20 cellular contexts compared by ENCODE assay signal in genomic region chr4:75599647-75600046, GRCh38. TPM values are rescaled to one million over a fixed set of nuclear protein-coding genes. Genes with fewer than 3 reads are reported as not detected.
DNase-seq lines count a peak whose midpoint lies in the region; ATAC-seq, FAIRE-seq and TF ChIP-seq lines count a peak whose summit lies in the region.
"Had no signal": no experiment of that assay in that cellular context is flagged by ENCODE, and none has a peak within 500 bp of the region (broad histone marks: within the 10 kb centered on the region; RNA-seq: fewer than 3 reads in every experiment).

No MANE protein-coding gene starts in this region.

- H3K4me3 ChIP-seq in KMS-11 (IDR thresholded peaks at IDR 0.05; ENCODE audit: insufficient read depth, low read depth, low read length) = peak overlapping the region; percentile 82
- H3K4me3 ChIP-seq in SK-N-MC = no peak overlapping the region
- H3K4me3 ChIP-seq: BLaER1 treated with 17β-estradiol and CSF1 and Interleukin-3, amounts not matched to agents 10 nM and 100 nM; GM12878 had no signal

- no peaks in the 10 kb centered on the region for H3K9me3 ChIP-seq in SK-N-MC (ENCODE audit: low read depth, low read length)
- H3K9me3 ChIP-seq: BLaER1 treated with 17β-estradiol and CSF1 and Interleukin-3, amounts not matched to agents 10 nM and 100 nM had no signal

- no peak for TF ChIP-seq CTCF in KMS-11 (conservative IDR thresholded peaks at IDR 0.05; ENCODE audit: low read depth, low read length)

- peak overlapping the region; percentile 79 for H3K4me2 ChIP-seq in KMS-11
- H3K4me2 ChIP-seq: BLaER1 treated with 17β-estradiol and CSF1 and Interleukin-3, amounts not matched to agents 10 nM and 100 nM had no signal

- FAIRE-seq in urothelium cell line (lab: Jason Lieb, UNC) (peak; percentile 42), HTR-8/SVneo (lab: Jason Lieb, UNC) (no peak)
- FAIRE-seq: GM12878 had no signal

- peak; percentile 63 for ATAC-seq in Right ventricle myocardium inferior
- ATAC-seq: CD8-positive, alpha-beta T cell; GM12878 had no signal

- no peaks in the 10 kb centered on the region for H4K20me1 ChIP-seq in KMS-11 (ENCODE audit: insufficient read depth)
- H4K20me1 ChIP-seq: BLaER1 treated with 17β-estradiol and CSF1 and Interleukin-3, amounts not matched to agents 10 nM and 100 nM had no signal

- peak overlapping the region; percentile 65 for H2AFZ ChIP-seq in KMS-11 (ENCODE audit: low read depth)

- H3K4me1 ChIP-seq in KMS-11 (ENCODE audit: low read depth, poor library complexity, severe bottlenecking) = peaks cover 70% of the 10 kb centered on the region

- intact Hi-C loops in Right ventricle myocardium inferior (cut with DNase I) = no loop called here
- intact Hi-C loops in cardiac septum (cut with DNase I) = no loop called here

- no peaks in the 10 kb centered on the region for H3K27me3 ChIP-seq in KMS-11 (ENCODE audit: insufficient read depth, low read depth)
- H3K27me3 ChIP-seq: BLaER1 treated with 17β-estradiol and CSF1 and Interleukin-3, amounts not matched to agents 10 nM and 100 nM had no signal

- peak overlapping the region; percentile 37; the same call in 1 of the 2 replicates for H3K9ac ChIP-seq in KMS-11
- H3K9ac ChIP-seq in SK-N-MC (ENCODE audit: insufficient read length) = no peak overlapping the region
- H3K9ac ChIP-seq: BLaER1 treated with 17β-estradiol and CSF1 and Interleukin-3, amounts not matched to agents 10 nM and 100 nM had no signal

- H3K27ac ChIP-seq in KMS-11 = peak overlapping the region; percentile 87
- peak overlapping the region; percentile 38; the same call in 1 of the 2 replicates for H3K27ac ChIP-seq in SK-N-MC
- H3K27ac ChIP-seq: BLaER1 treated with 17β-estradiol and CSF1 and Interleukin-3, amounts not matched to agents 10 nM and 100 nM had no signal

- no peaks in the 10 kb centered on the region for H3K79me2 ChIP-seq in KMS-11 (ENCODE audit: insufficient read depth, low read depth)

- no peak for DNase-seq in Right ventricle myocardium inferior (ENCODE audit: missing footprints)
- no peak for DNase-seq in cardiac septum (ENCODE audit: low spot score)
- DNase-seq in SK-N-MC (ENCODE audit: low read depth, low spot score) = no peak
- DNase-seq in urothelium cell line (ENCODE audit: low spot score) = no peak
- no peak for DNase-seq in HTR-8/SVneo (ENCODE audit: insufficient read length, low spot score)
- no peak for DNase-seq in mesenteric fat pad (ENCODE audit: low spot score)
- DNase-seq: 8988T; CD8-positive, alpha-beta T cell; COR-L47; DMS 273 treated with DMSO at 0.1 percent for 48 hours; DMS53; DND-41; EL; GOT3; H7 had no signal

- H3K36me3 ChIP-seq in KMS-11 (ENCODE audit: insufficient read depth) (no peaks in the 10 kb centered on the region), SK-N-MC (ENCODE audit: insufficient read depth, low read length) (no peaks in the 10 kb centered on the region)
- H3K36me3 ChIP-seq: BLaER1 treated with 17β-estradiol and CSF1 and Interleukin-3, amounts not matched to agents 10 nM and 100 nM had no signal

RNA-seq across cellular contexts. Expression of gene CDKL2, which starts 30.7 kb away (rescaled TPM):
- 0.11 TPM for total RNA-seq in Right ventricle myocardium inferior
- 0.70 TPM for total RNA-seq in cardiac septum
- total RNA-seq in mesenteric fat pad = not detected
- total RNA-seq: G401 had no signal

RNA-seq across cellular contexts. Expression of gene ODAPH, which starts 43.8 kb away (rescaled TPM):
- total RNA-seq in Right ventricle myocardium inferior = not detected
- total RNA-seq in cardiac septum = not detected
- total RNA-seq in mesenteric fat pad = not detected
- total RNA-seq: A673, G401, H7 had no signal
